8 cellular contexts compared by ENCODE assay signal in genomic region chr9:70111042-70111602, GRCh38.
DNase-seq lines count a peak whose midpoint lies in the region; FAIRE-seq and TF ChIP-seq lines count a peak whose summit lies in the region.

No MANE protein-coding gene starts in this region.

- BruUV-seq in Caco-2 (replicated peaks; lab: Mats Ljungman, UMichigan), result no TSS peak

- no peak for TF ChIP-seq POLR2A in Peyer's patch (IDR thresholded peaks at IDR 0.05)

- no peak overlapping the region for H3K4me3 ChIP-seq in Caco-2 (ENCODE audit: low read depth, low read length)
- H3K4me3 ChIP-seq in Peyer's patch, result no peak overlapping the region

- CTCF ChIA-PET in Caco-2 (lab: Charles Lee), result no interaction called here

- DNase-seq in Caco-2 (peak; percentile 20 to 34), GM20000 (ENCODE audit: low spot score) (peak; percentile 60), HTR-8/SVneo (ENCODE audit: insufficient read length, low spot score) (peak; percentile 58), Peyer's patch (peak; percentile 55 to 84 (median 75)), glutamatergic neuron (peak; percentile 86), pons (ENCODE audit: low spot score) (peak; percentile 46), retina (no peak)
- peak; percentile 7 for DNase-seq in activated gamma-delta T cell treated with anti-CD3 and anti-CD28 coated beads, Interleukin-2, amount 50 U/mL, for 16 hours (ENCODE audit: low read depth)

- TF ChIP-seq CTCF in Caco-2 (IDR thresholded peaks at IDR 0.05; ENCODE audit: insufficient read depth in 1 of 2, low read depth in 1 of 2, low read length in 1 of 2, severe bottlenecking in 1 of 2, unreplicated experiment in 1 of 2) (peak in 1 of 2 experiments; percentile 26), GM20000 (IDR thresholded peaks at IDR 0.05; ENCODE audit: extremely low read depth, missing control alignments) (peak; percentile 84), Peyer's patch (IDR thresholded peaks at IDR 0.05) (peak; percentile 4 to 69 (median 64)), glutamatergic neuron (IDR thresholded peaks at IDR 0.05; ENCODE audit: partially characterized antibody, unreplicated experiment) (peak; percentile 93)

- H3K27me3 Mint-ChIP-seq in Caco-2 (ENCODE audit: insufficient read depth, unreplicated experiment), result peaks cover 7% of the 10 kb centered on the region
- peaks cover 4% of the 10 kb centered on the region for H3K27me3 Mint-ChIP-seq in glutamatergic neuron (ENCODE audit: unreplicated experiment)

- FAIRE-seq in HTR-8/SVneo (lab: Jason Lieb, UNC), result no peak

- H3K27me3 ChIP-seq in Caco-2 (replicated peaks; ENCODE audit: control insufficient read depth, insufficient read depth, low read length) (no peaks in the 10 kb centered on the region), Peyer's patch (no peaks in the 10 kb centered on the region)

- intact Hi-C loops in Caco-2 (cut with micrococcal nuclease; ENCODE audit: unreplicated experiment), result loop anchor here (2.0 kb wide), 1 partner anchor 138 kb away; no protein-coding TSS in a partner anchor

- no peaks in the 10 kb centered on the region for H3K36me3 Mint-ChIP-seq in Caco-2 (ENCODE audit: insufficient read depth, unreplicated experiment)
- no peaks in the 10 kb centered on the region for H3K36me3 Mint-ChIP-seq in glutamatergic neuron (ENCODE audit: unreplicated experiment)

- H3K36me3 ChIP-seq in Caco-2 (ENCODE audit: control insufficient read depth, insufficient read depth, low read length) (no peaks in the 10 kb centered on the region), Peyer's patch (no peaks in the 10 kb centered on the region)

- H3K4me3 Mint-ChIP-seq in Caco-2 (ENCODE audit: unreplicated experiment) (no peak overlapping the region), glutamatergic neuron (ENCODE audit: unreplicated experiment) (no peak overlapping the region)

- H3K4me1 ChIP-seq in Caco-2 (no peaks in the 10 kb centered on the region), Peyer's patch (peaks cover 0 to 5% (median 0%) of the 10 kb centered on the region in 4 donors)

- H3K4me1 Mint-ChIP-seq in Caco-2 (ENCODE audit: low read depth, unreplicated experiment) (no peaks in the 10 kb centered on the region), glutamatergic neuron (ENCODE audit: low read depth, unreplicated experiment) (peaks cover 8% of the 10 kb centered on the region)

- no peak overlapping the region for H3K27ac Mint-ChIP-seq in Caco-2 (ENCODE audit: unreplicated experiment)
- H3K27ac Mint-ChIP-seq in glutamatergic neuron (ENCODE audit: unreplicated experiment), result no peak overlapping the region

- H3K9me3 Mint-ChIP-seq in Caco-2 (ENCODE audit: unreplicated experiment), result no peaks in the 10 kb centered on the region
- H3K9me3 Mint-ChIP-seq in glutamatergic neuron (ENCODE audit: unreplicated experiment), result peaks cover 7% of the 10 kb centered on the region

- POLR2A ChIA-PET in Caco-2 (lab: Charles Lee), result no interaction called here

- no peaks in the 10 kb centered on the region for H3K9me3 ChIP-seq in Caco-2
- H3K9me3 ChIP-seq in Peyer's patch, result no peaks in the 10 kb centered on the region

- H3K27ac ChIP-seq in Peyer's patch, result peak overlapping the region in 2 of 4 donors; percentile 2 to 30
